8 cellular contexts compared by ENCODE assay signal in genomic region chr1:203268901-203269653, GRCh38. TPM values are rescaled to one million over a fixed set of nuclear protein-coding genes. Genes with fewer than 3 reads are reported as not detected.
DNase-seq lines count a peak whose midpoint lies in the region; ATAC-seq and TF ChIP-seq lines count a peak whose summit lies in the region.

No MANE protein-coding gene starts in this region.

- peak; percentile 88 for TF ChIP-seq CTCF in HFF-Myc (IDR thresholded peaks at IDR 0.05; ENCODE audit: low read depth, low read length, missing control alignments)
- TF ChIP-seq CTCF in fibroblast of the aortic adventitia (IDR thresholded peaks at IDR 0.05; ENCODE audit: insufficient read depth, low read length): peak; percentile 93

- DNase-seq in D341Med (ENCODE audit: low spot score) (peak; percentile 71), HFF-Myc (ENCODE audit: extremely low read depth, low read depth) (no peak), NCI-H460 (ENCODE audit: extremely low read depth, low read depth) (peak; percentile 85), fibroblast of the aortic adventitia (ENCODE audit: low read depth) (peak; percentile 83), pons (ENCODE audit: low spot score) (peak; percentile 91)
- DNase-seq in activated CD4-positive, alpha-beta T cell treated with anti-CD3 and anti-CD28 coated beads, Interleukin-2, amount 10 ng/mL, durations not matched to agents 7 days and 5 days: peak; percentile 74
- DNase-seq in stimulated activated CD4-positive, alpha-beta T cell treated with anti-CD3 and anti-CD28 coated beads, Interleukin-12 subunit alpha, Interleukin-12 subunit beta, amount 100 ng/mL, for 4 hours: no peak

- ATAC-seq in GM19395 (IDR thresholded peaks at IDR 0.05; ENCODE audit: unreplicated experiment): no peak

- no peak overlapping the region for H3K27ac Mint-ChIP-seq in activated CD4-positive, alpha-beta T cell treated with anti-CD3 and anti-CD28 coated beads, Interleukin-2, amount 10 ng/mL, durations not matched to agents 7 days and 5 days

- no peak overlapping the region for H3K4me3 Mint-ChIP-seq in activated CD4-positive, alpha-beta T cell treated with anti-CD3 and anti-CD28 coated beads, Interleukin-2, amount 10 ng/mL, durations not matched to agents 7 days and 5 days

- no peaks in the 10 kb centered on the region for H3K9me3 Mint-ChIP-seq in activated CD4-positive, alpha-beta T cell treated with anti-CD3 and anti-CD28 coated beads, Interleukin-2, amount 10 ng/mL, durations not matched to agents 7 days and 5 days

- POLR2A ChIA-PET in activated CD4-positive, alpha-beta T cell treated with anti-CD3 and anti-CD28 coated beads, Interleukin-2, amount 10 ng/mL, durations not matched to agents 7 days and 5 days (lab: Charles Lee): no interaction called here

- H3K27me3 Mint-ChIP-seq in activated CD4-positive, alpha-beta T cell treated with anti-CD3 and anti-CD28 coated beads, Interleukin-2, amount 10 ng/mL, durations not matched to agents 7 days and 5 days: no peaks in the 10 kb centered on the region

- no peak overlapping the region for H3K4me3 ChIP-seq in HFF-Myc (replicated peaks; ENCODE audit: low read depth, low read length)
- no peak overlapping the region for H3K4me3 ChIP-seq in fibroblast of the aortic adventitia (ENCODE audit: low read depth, low read length)

- peaks cover 46% of the 10 kb centered on the region for H3K4me1 Mint-ChIP-seq in activated CD4-positive, alpha-beta T cell treated with anti-CD3 and anti-CD28 coated beads, Interleukin-2, amount 10 ng/mL, durations not matched to agents 7 days and 5 days

- CTCF ChIA-PET in activated CD4-positive, alpha-beta T cell treated with anti-CD3 and anti-CD28 coated beads, Interleukin-2, amount 10 ng/mL, durations not matched to agents 7 days and 5 days (lab: Charles Lee): interaction anchor here (0.6 to 7.3 kb wide), 17 partner anchors 8 to 1311 kb away, joined by 3 to 299 read pairs (median 7); partner anchors contain the start of genes BTG2 and LAX1

- no peaks in the 10 kb centered on the region for H3K36me3 Mint-ChIP-seq in activated CD4-positive, alpha-beta T cell treated with anti-CD3 and anti-CD28 coated beads, Interleukin-2, amount 10 ng/mL, durations not matched to agents 7 days and 5 days (ENCODE audit: low read depth)

RNA-seq across cellular contexts. Expression of gene BTG2, which starts 36.2 kb away (rescaled TPM):
- 19.6 and 19.9 TPM in 2 replicates for total RNA-seq in NCI-H460 (2014; rRNA removed; shearing (Covaris generic))
- polyA plus RNA-seq in NCI-H460 (2014; cell fraction: nucleus; rRNA removed): 3.1 and 7.2 TPM in 2 replicates
- total RNA-seq in activated CD4-positive, alpha-beta T cell treated with anti-CD3 and anti-CD28 coated beads, Interleukin-2, amount 10 ng/mL, durations not matched to agents 7 days and 5 days: 10 to 100 TPM; 73.6 to 82.3 TPM
- total RNA-seq in fibroblast of the aortic adventitia (ENCODE audit: low replicate concordance): 16.7 and 18.2 TPM in 2 replicates

RNA-seq across cellular contexts. Expression of gene CHIT1, which starts 39.6 kb away (rescaled TPM):
- not detected in 2 replicates for total RNA-seq in NCI-H460 (2014; rRNA removed; shearing (Covaris generic))
- polyA plus RNA-seq in NCI-H460 (2014; cell fraction: nucleus; rRNA removed): not detected in 2 replicates
- under 1 TPM; 0.30 to 0.42 TPM for total RNA-seq in activated CD4-positive, alpha-beta T cell treated with anti-CD3 and anti-CD28 coated beads, Interleukin-2, amount 10 ng/mL, durations not matched to agents 7 days and 5 days
- total RNA-seq in fibroblast of the aortic adventitia (ENCODE audit: low replicate concordance): not detected in 2 replicates

Comparison
In these comparisons a context has a peak if more than half of its experiments do, and no peak if none do; other contexts are left out.
1. DNase-seq: peak in D341Med (single experiment), NCI-H460 (single experiment), activated CD4-positive, alpha-beta T cell treated with anti-CD3 and anti-CD28 coated beads, Interleukin-2, amount 10 ng/mL, durations not matched to agents 7 days and 5 days (single experiment), fibroblast of the aortic adventitia (single experiment) and pons (single experiment); none in HFF-Myc (single experiment) and stimulated activated CD4-positive, alpha-beta T cell treated with anti-CD3 and anti-CD28 coated beads, Interleukin-12 subunit alpha, Interleukin-12 subunit beta, amount 100 ng/mL, for 4 hours (single experiment).